Comparison of ENCODE assay signal across 14 cellular contexts in the genomic region with DNA sequence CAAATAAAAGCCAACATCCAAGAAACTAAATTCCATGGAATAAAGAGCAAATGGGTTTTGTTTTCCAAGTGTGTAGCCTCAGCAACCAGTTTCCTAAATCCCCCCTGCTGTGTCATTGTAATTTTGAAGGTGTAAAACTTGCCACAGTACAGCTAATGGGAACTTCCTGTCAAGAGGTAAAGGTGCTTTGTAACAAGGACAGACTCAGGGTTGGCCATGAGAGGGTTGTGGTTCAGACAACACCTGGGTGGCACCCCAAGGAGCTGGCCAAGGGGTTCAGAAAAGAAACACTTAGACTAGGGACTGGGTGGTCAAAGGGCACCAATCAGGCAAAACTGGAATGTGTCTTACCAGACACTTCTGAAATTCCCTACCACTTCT. TPM values are rescaled to one million over a fixed set of nuclear protein-coding genes. Genes with fewer than 3 reads are reported as not detected.
DNase-seq lines count a peak whose midpoint lies in the region; ATAC-seq, FAIRE-seq and TF ChIP-seq lines count a peak whose summit lies in the region.
"Had no signal": no experiment of that assay in that cellular context is flagged by ENCODE, and none has a peak within 500 bp of the region (broad histone marks: within the 10 kb centered on the region; RNA-seq: fewer than 3 reads in every experiment).

No MANE protein-coding gene starts in this region.

- H3K36me3 ChIP-seq in HUES64 (ENCODE audit: insufficient read depth, low read length) = peaks cover 99% of the 10 kb centered on the region
- peaks cover 23 to 36% of the 10 kb centered on the region in 2 experiments for H3K36me3 ChIP-seq in GM12878 (ENCODE audit: control insufficient read depth in 2 of 2, insufficient read depth in 2 of 2, low read length in 1 of 2)
- peaks cover 11 to 88% (median 34%) of the 10 kb centered on the region in 3 experiments for H3K36me3 ChIP-seq in naive thymus-derived CD4-positive, alpha-beta T cell (ENCODE audit: control insufficient read depth in 2 of 3, insufficient read depth in 3 of 3, low read length in 3 of 3)

- no peaks in the 10 kb centered on the region for H3K9me3 Mint-ChIP-seq in naive thymus-derived CD4-positive, alpha-beta T cell

- in situ Hi-C loops in GM12878 (cut with MboI) = no loop called here

- peak; percentile 57 for FAIRE-seq in GM12878 (lab: Jason Lieb, UNC)
- FAIRE-seq: TTC549 had no signal

- no peak for ATAC-seq in GM12878
- no peak for ATAC-seq in naive thymus-derived CD4-positive, alpha-beta T cell
- ATAC-seq in foreskin keratinocyte = no peak

- peaks cover 0 to 18% (median 12%) of the 10 kb centered on the region in 7 donors for H3K4me1 Mint-ChIP-seq in naive thymus-derived CD4-positive, alpha-beta T cell

- H3K36me3 Mint-ChIP-seq in naive thymus-derived CD4-positive, alpha-beta T cell = peaks cover 15 to 75% (median 28%) of the 10 kb centered on the region in 5 donors

- H3K9ac ChIP-seq in HUES64 (ENCODE audit: low read depth, low read length) (peak overlapping the region; percentile 42), GM12878 (ENCODE audit: control insufficient read depth, insufficient read depth, low read length) (no peak overlapping the region)

- POLR2A ChIA-PET in GM12878 (lab: Charles Lee) = no interaction called here
- POLR2A ChIA-PET in naive thymus-derived CD4-positive, alpha-beta T cell (lab: Charles Lee) = no interaction called here

- TF ChIP-seq POLR2A in GM12878 (IDR thresholded peaks at IDR 0.05; ENCODE audit: low read depth, low read length) = no peak

- H3K27ac ChIP-seq in HUES64 (ENCODE audit: low read depth, low read length) (peak overlapping the region; percentile 84), GM12878 (ENCODE audit: control insufficient read depth, insufficient read depth) (no peak overlapping the region), foreskin keratinocyte (no peak overlapping the region)
- H3K27ac ChIP-seq in naive thymus-derived CD4-positive, alpha-beta T cell (ENCODE audit: low read depth, low read length) = no peak overlapping the region

- peak overlapping the region in 8 of 9 donors; percentile 39 to 69 (median 62) for H3K27ac Mint-ChIP-seq in naive thymus-derived CD4-positive, alpha-beta T cell

- no peak for TF ChIP-seq EP300 in GM12878 (IDR thresholded peaks at IDR 0.05; ENCODE audit: borderline replicate concordance in 1 of 2, control insufficient read depth in 1 of 2, low read depth in 2 of 2, low read length in 2 of 2)

- no peaks in the 10 kb centered on the region for H4K20me1 ChIP-seq in GM12878 (ENCODE audit: control insufficient read depth, insufficient read depth)

- no TSS peak for BruUV-seq in GM12878 (replicated peaks; lab: Mats Ljungman, UMichigan)

- H3K79me2 ChIP-seq in GM12878 (ENCODE audit: control insufficient read depth, insufficient read depth, low read length) = no peaks in the 10 kb centered on the region

- H3K4me3 Mint-ChIP-seq in naive thymus-derived CD4-positive, alpha-beta T cell = no peak overlapping the region

- SMC1A ChIA-PET in GM12878 (lab: Charles Lee; ENCODE audit: uncharacterized antibody, unreplicated experiment) = interaction anchor here (0.6 kb wide), 1 partner anchor 118 kb away, joined by 3 read pairs; no protein-coding TSS in a partner anchor

- CTCF ChIA-PET in GM12878 (lab: Yijun Ruan, JAX) = no interaction called here
- CTCF ChIA-PET in naive thymus-derived CD4-positive, alpha-beta T cell (lab: Charles Lee) = interaction anchor here (0.6 kb wide), 1 partner anchor 57 kb away, joined by 3 read pairs; no protein-coding TSS in a partner anchor

- H3K27me3 Mint-ChIP-seq in naive thymus-derived CD4-positive, alpha-beta T cell = no peaks in the 10 kb centered on the region

- H3K4me1 ChIP-seq in HUES64 (ENCODE audit: insufficient read depth, low read length) = peaks cover 46% of the 10 kb centered on the region
- H3K4me1 ChIP-seq in GM12878 (ENCODE audit: control insufficient read depth, insufficient read depth, low read length) = no peaks in the 10 kb centered on the region
- H3K4me1 ChIP-seq in naive thymus-derived CD4-positive, alpha-beta T cell (ENCODE audit: control insufficient read depth in 2 of 2, insufficient read depth in 2 of 2, low read length in 2 of 2) = no peaks in the 10 kb centered on the region
- no peaks in the 10 kb centered on the region for H3K4me1 ChIP-seq in foreskin keratinocyte

- H3K4me2 ChIP-seq in GM12878 (ENCODE audit: control insufficient read depth, insufficient read depth) = no peak overlapping the region
- H3K4me2 ChIP-seq: smooth muscle cell had no signal

- H3K9me3 ChIP-seq in HUES64 (ENCODE audit: insufficient read depth, low read depth, low read length) (no peaks in the 10 kb centered on the region), GM12878 (replicated peaks; ENCODE audit: control insufficient read depth, insufficient read depth, low read length) (no peaks in the 10 kb centered on the region)
- no peaks in the 10 kb centered on the region for H3K9me3 ChIP-seq in naive thymus-derived CD4-positive, alpha-beta T cell (ENCODE audit: control insufficient read depth in 2 of 3, low read length in 3 of 3)

- RAD21 ChIA-PET in GM12878 (lab: Charles Lee; ENCODE audit: unreplicated experiment) = no interaction called here

- no peaks in the 10 kb centered on the region for H3K27me3 ChIP-seq in HUES64 (ENCODE audit: insufficient read depth, low read length)
- H3K27me3 ChIP-seq in GM12878 (replicated peaks in 1 of 2; ENCODE audit: control insufficient read depth in 2 of 2, insufficient read depth in 2 of 2, low read length in 1 of 2) = no peaks in the 10 kb centered on the region
- H3K27me3 ChIP-seq in naive thymus-derived CD4-positive, alpha-beta T cell (ENCODE audit: control insufficient read depth in 2 of 2, insufficient read depth in 2 of 2, low read length in 2 of 2) = no peaks in the 10 kb centered on the region
- H3K27me3 ChIP-seq in foreskin keratinocyte = no peaks in the 10 kb centered on the region

- peak; percentile 41 for DNase-seq in NCI-H2107 treated with DMSO at 0.1 percent for 48 hours (lab: John Stamatoyannopoulos, UW; ENCODE audit: unreplicated experiment)
- no peak for DNase-seq in NCI-H2107 (lab: John Stamatoyannopoulos, UW)
- no peak for DNase-seq in GM12878 (ENCODE audit: low read depth, low spot score)
- peak in 1 of 9 donors; percentile 2 for DNase-seq in naive thymus-derived CD4-positive, alpha-beta T cell
- no peak for DNase-seq in germinal center (ENCODE audit: low spot score)
- DNase-seq in foreskin keratinocyte = no peak
- DNase-seq in NCI-H146 (lab: John Stamatoyannopoulos, UW) = no peak
- DNase-seq: anterior cingulate cortex; Calu3; NCI-H2171; NK-92 treated with Interleukin-12 subunit alpha and Interleukin-12 subunit beta, amount 100 ng/mL, for 24 hours had no signal

- no peak overlapping the region for H2AFZ ChIP-seq in GM12878 (ENCODE audit: control insufficient read depth, low read depth, low read length)

- TF ChIP-seq RAD21 in GM12878 (IDR thresholded peaks at IDR 0.05; ENCODE audit: insufficient read depth, low read depth, low read length) = no peak

- TF ChIP-seq CTCF in GM12878 (IDR thresholded peaks at IDR 0.05 in 2 of 3, conservative IDR thresholded peaks at IDR 0.05 in 1 of 3; ENCODE audit: control insufficient read depth in 2 of 3, extremely low read depth in 1 of 3, insufficient read depth in 1 of 3, low read depth in 3 of 3, low read length in 3 of 3) = no peak
- no peak for TF ChIP-seq CTCF in foreskin keratinocyte (conservative IDR thresholded peaks at IDR 0.05)

- H3K4me3 ChIP-seq in HUES64 (ENCODE audit: low read length) (no peak overlapping the region), GM12878 (no peak overlapping the region)
- no peak overlapping the region for H3K4me3 ChIP-seq in naive thymus-derived CD4-positive, alpha-beta T cell (ENCODE audit: low read length)
- H3K4me3 ChIP-seq: smooth muscle cell had no signal

- intact Hi-C loops in GM12878 (cut with micrococcal nuclease; ENCODE audit: unreplicated experiment) = no loop called here
- intact Hi-C loops in naive thymus-derived CD4-positive, alpha-beta T cell (cut with micrococcal nuclease) = loop anchor here in 1 of 2 donors (10.0 kb wide), 1 partner anchor 256 kb away; a partner anchor contains a TSS

TF ChIP-seq in GM12878, 131 proteins besides CTCF, POLR2A, EP300 and RAD21:
- TF ChIP-seq NFYA (IDR thresholded peaks at IDR 0.05; ENCODE audit: borderline replicate concordance, low read depth, low read length) (no peak), SREBF1 (IDR thresholded peaks at IDR 0.05; ENCODE audit: low read length) (no peak), ESRRA (IDR thresholded peaks at IDR 0.05; ENCODE audit: low read length) (no peak), RBBP5 (conservative IDR thresholded peaks at IDR 0.05) (no peak)

RNA-seq across cellular contexts. Expression of a gene that starts 52.4 kb away (rescaled TPM):
- 23.0 TPM for polyA plus RNA-seq in HUES64 (2013, experiment 1 of 2)
- polyA plus RNA-seq in HUES64 (2013, experiment 2 of 2) = 29.7 TPM
- total RNA-seq in GM12878 (2013; cell fraction: nucleolus; rRNA removed) = 39.5 and 42.0 TPM in 2 replicates
- total RNA-seq in GM12878 (2014; rRNA removed) (15.5 and 17.2 TPM in 2 replicates), GM12878 (2014; rRNA removed; fragmentation: Illumina TruSeq; extraction: Trizol) (18.8 and 20.6 TPM in 2 replicates), GM12878 (2021) (23.6 and 25.1 TPM in 2 replicates), foreskin keratinocyte (21.1 and 22.4 TPM in 2 replicates)
- polyA plus RNA-seq in GM12878 (2011; ENCODE audit: low read depth) = 29.8 TPM
- polyA plus RNA-seq in GM12878 (2011; rRNA removed) (33.8 and 62.2 TPM in 2 replicates), GM12878 (2014; fragmentation: Illumina TruSeq; extraction: Trizol) (27.9 and 40.8 TPM in 2 replicates), GM12878 (2014; fragmentation: Nextera tagmentation; extraction: Ambion mirVana) (10 to 100 TPM; 57.1 to 75.0 TPM), GM12878 (2014; rRNA removed) (14.9 and 18.5 TPM in 2 replicates), GM12878 (2016; fragmentation: Nextera tagmentation; extraction: Ambion mirVana) (10 to 100 TPM; 52.5 to 57.9 TPM), foreskin keratinocyte (13.9 and 14.6 TPM in 2 replicates)
- polyA plus RNA-seq in GM12878 (2011; cell fraction: cytosol; rRNA removed) = 8.3 and 9.2 TPM in 2 replicates
- polyA plus RNA-seq in GM12878 (2011; cell fraction: nucleus; rRNA removed) = 9.0 and 10.0 TPM in 2 replicates
- 23.9 and 28.6 TPM in 2 replicates for polyA plus RNA-seq in GM12878 (2012)
- 8.1 and 11.3 TPM in 2 replicates for polyA minus RNA-seq in GM12878 (2011; rRNA and poly(A)+ RNA removed)
- 4.1 and 6.7 TPM in 2 replicates for polyA minus RNA-seq in GM12878 (2011; cell fraction: cytosol; rRNA and poly(A)+ RNA removed)
- 8.2 and 13.0 TPM in 2 replicates for polyA minus RNA-seq in GM12878 (2011; cell fraction: nucleus; rRNA and poly(A)+ RNA removed)
- 10 to 100 TPM; 18.1 to 40.7 (median 32.0) TPM for total RNA-seq in naive thymus-derived CD4-positive, alpha-beta T cell
- polyA plus RNA-seq in naive thymus-derived CD4-positive, alpha-beta T cell = 10 to 100 TPM; 63.1 to 79.2 TPM
